In genomic region chr9:106862946-106863740, GRCh38 we compare ENCODE assay signal across 8 cellular contexts. TPM values are rescaled to one million over a fixed set of nuclear protein-coding genes. Genes with fewer than 3 reads are reported as not detected.
DNase-seq lines count a peak whose midpoint lies in the region; ATAC-seq and TF ChIP-seq lines count a peak whose summit lies in the region.

Gene ZNF462, plus strand, starts transcription at chr9:106863166. Its CDS starts 60,218 bp downstream, at chr9:106923384.

- peak; percentile 1 to 91 (median 78) for TF ChIP-seq CTCF in sigmoid colon (IDR thresholded peaks at IDR 0.05)

- H3K36me3 Mint-ChIP-seq in activated T-cell treated with anti-CD3 and anti-CD28 coated beads, Interleukin-2, amount 50 U/mL, for 4 hours (ENCODE audit: insufficient read depth) = no peaks in the 10 kb centered on the region

- peak within 1 kb of the TSS; percentile 85 to 91 (median 88) for H3K27ac ChIP-seq in sigmoid colon

- no peaks in the 10 kb centered on the region for H3K36me3 ChIP-seq in sigmoid colon

- DNase-seq in activated T-cell treated with anti-CD3 and anti-CD28 coated beads, Interleukin-2, amount 50 U/mL, for 4 hours = no peak
- no peak for DNase-seq in activated T-cell treated with anti-CD3 and anti-CD28 coated beads, Interleukin-2, amount 50 U/mL, for 1 hour
- DNase-seq in NCI-H774 (lab: John Stamatoyannopoulos, UW) (peak; percentile 44), T47D (ENCODE audit: low read depth in 1 of 2, low spot score in 1 of 2) (peak; percentile 66 to 87), sigmoid colon (peak; percentile 81)

- TF ChIP-seq POLR2A in sigmoid colon (IDR thresholded peaks at IDR 0.05) = no peak

- H3K4me3 Mint-ChIP-seq in activated T-cell treated with anti-CD3 and anti-CD28 coated beads, Interleukin-2, amount 50 U/mL, for 4 hours = peak within 1 kb of the TSS; percentile 70

- 1% methylated on average over 29 of the region's 29 CpGs for WGBS in sigmoid colon, 2 donors

- peaks cover 12% of the 10 kb centered on the region for H3K4me1 Mint-ChIP-seq in activated T-cell treated with anti-CD3 and anti-CD28 coated beads, Interleukin-2, amount 50 U/mL, for 4 hours (ENCODE audit: low read depth)

- H3K9me3 Mint-ChIP-seq in activated T-cell treated with anti-CD3 and anti-CD28 coated beads, Interleukin-2, amount 50 U/mL, for 4 hours = no peaks in the 10 kb centered on the region

- peaks cover 68% of the 10 kb centered on the region for H3K27me3 Mint-ChIP-seq in activated T-cell treated with anti-CD3 and anti-CD28 coated beads, Interleukin-2, amount 50 U/mL, for 4 hours (ENCODE audit: low read depth)

- H3K4me3 ChIP-seq in iPS-18c (ENCODE audit: insufficient read depth, low read depth, low read length) = peak within 1 kb of the TSS; percentile 73
- peak within 1 kb of the TSS; percentile 69 to 74 (median 72) for H3K4me3 ChIP-seq in sigmoid colon

- H3K4me1 ChIP-seq in sigmoid colon = peaks cover 0 to 32% (median 22%) of the 10 kb centered on the region in 4 donors

- peak; percentile 14 to 39 for ATAC-seq in activated T-cell treated with anti-CD3 and anti-CD28 coated beads, Interleukin-2, amount 50 U/mL, for 4 hours
- ATAC-seq in HG02763 (IDR thresholded peaks at IDR 0.05; ENCODE audit: unreplicated experiment) (no peak), HG02642 (IDR thresholded peaks at IDR 0.05; ENCODE audit: poor library complexity, unreplicated experiment) (no peak)

- no peak for TF ChIP-seq EP300 in sigmoid colon (IDR thresholded peaks at IDR 0.05)

- H3K27me3 ChIP-seq in sigmoid colon = no peaks in the 10 kb centered on the region

- intact Hi-C loops in sigmoid colon (cut with DNase I) = loop anchor here (2.0 to 10.0 kb wide), 9 partner anchors 59 to 961 kb away; no protein-coding TSS in a partner anchor

- in situ Hi-C loops in T47D (cut with HindIII; ENCODE audit: low pct_unique_long_range_greater_than_20kb, low sequenced_read_pairs) = no loop called here

- H3K9me3 ChIP-seq in iPS-18c (ENCODE audit: control insufficient read depth, insufficient read depth, low read length) (no peaks in the 10 kb centered on the region), sigmoid colon (no peaks in the 10 kb centered on the region)

RNA-seq across cellular contexts. Expression of gene ZNF462, which starts in this region (rescaled TPM):
- total RNA-seq in activated T-cell treated with anti-CD3 and anti-CD28 coated beads, Interleukin-2, amount 50 U/mL, for 4 hours = under 1 TPM; 0.19 to 0.34 (median 0.25) TPM
- 10 to 100 TPM; 21.7 to 33.8 (median 25.6) TPM for total RNA-seq in sigmoid colon
- polyA plus RNA-seq in sigmoid colon = 1 to 10 TPM in 2 of 3 donors, under 1 TPM in 1; 0.60 to 6.2 (median 2.5) TPM

Comparison
In these comparisons a context has a peak if more than half of its experiments do, and no peak if none do; other contexts are left out.
1. RNA of gene ZNF462 (total RNA-seq): 21.7 to 33.8 TPM in sigmoid colon; 0.19 to 0.34 TPM in activated T-cell treated with anti-CD3 and anti-CD28 coated beads, Interleukin-2, amount 50 U/mL, for 4 hours; every median in the first group is over 10 times any median in the second.
2. Peak in ATAC-seq in activated T-cell treated with anti-CD3 and anti-CD28 coated beads, Interleukin-2, amount 50 U/mL, for 4 hours; RNA of the gene not detected or under 1 TPM.
3. DNase-seq: peak in NCI-H774 (single experiment), T47D (2 of 2) and sigmoid colon (single experiment); none in activated T-cell treated with anti-CD3 and anti-CD28 coated beads, Interleukin-2, amount 50 U/mL, for 4 hours (single experiment) and activated T-cell treated with anti-CD3 and anti-CD28 coated beads, Interleukin-2, amount 50 U/mL, for 1 hour (single experiment).